Comparison of ENCODE assay signal across 9 cellular contexts in the genomic region with DNA sequence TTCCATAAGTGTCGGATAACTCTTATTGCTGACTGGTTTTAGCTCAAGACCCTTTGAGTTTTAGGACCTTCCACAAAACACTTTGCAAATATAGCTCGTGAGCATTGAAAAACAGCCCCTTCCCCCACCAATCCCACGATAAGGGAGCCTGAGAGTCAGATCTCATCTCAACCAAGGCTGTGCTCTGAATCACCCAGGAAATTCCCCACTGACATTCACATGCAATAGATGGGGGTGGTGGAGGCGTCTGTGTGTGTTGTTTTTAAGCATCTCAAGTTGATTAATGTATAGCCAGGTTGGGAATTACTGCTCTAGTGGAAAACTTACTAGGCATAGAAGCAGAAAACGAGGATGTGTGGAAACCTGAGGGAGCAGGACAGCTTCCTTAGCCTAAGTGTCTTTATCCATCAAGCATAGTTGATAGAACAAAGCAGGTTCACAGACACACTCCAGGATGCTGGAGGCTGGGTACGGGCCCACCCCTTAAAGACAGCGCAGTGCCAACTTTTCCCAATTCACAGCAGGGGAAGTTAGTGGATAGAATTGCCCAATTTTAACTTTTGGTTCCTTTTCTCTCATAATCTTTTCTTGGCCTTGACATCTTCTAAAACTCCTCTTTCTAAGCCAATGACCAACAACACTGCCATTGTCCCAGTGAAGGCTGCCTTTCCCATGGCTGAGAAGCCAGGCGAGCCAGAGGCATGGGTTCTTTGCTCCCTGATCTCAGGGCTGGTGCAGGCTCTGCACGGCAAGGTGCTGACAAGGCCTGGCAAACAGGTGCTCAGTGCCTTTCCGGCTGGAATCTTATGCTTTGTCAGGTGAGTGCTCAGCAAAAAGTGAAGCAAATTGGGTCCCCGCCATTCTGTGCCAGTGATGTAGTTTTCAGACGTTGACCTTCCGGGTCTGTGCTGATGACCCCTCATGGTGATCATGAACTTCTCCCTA.
DNase-seq lines count a peak whose midpoint lies in the region; ATAC-seq and TF ChIP-seq lines count a peak whose summit lies in the region.
"Had no signal": no experiment of that assay in that cellular context is flagged by ENCODE, and none has a peak within 500 bp of the region (broad histone marks: within the 10 kb centered on the region; RNA-seq: fewer than 3 reads in every experiment).

No MANE protein-coding gene starts in this region.

- H3K4me3 Mint-ChIP-seq in MCF 10A (ENCODE audit: unreplicated experiment), result no peak overlapping the region
- H3K4me3 Mint-ChIP-seq in stimulated activated naive CD8-positive, alpha-beta T cell treated with anti-CD3 and anti-CD28 coated beads, Interleukin-15, amount 100 ng/mL, for 72 hours, result peak overlapping the region in 1 of 2 donors; percentile 44

- intact Hi-C loops in MCF 10A (cut with micrococcal nuclease), result no loop called here
- intact Hi-C loops in breast epithelium (cut with DNase I; ENCODE audit: low total_unique reads), result no loop called here

- CTCF ChIA-PET in MCF 10A (lab: Yijun Ruan, JAX), result interaction anchor here (0.8 to 1.8 kb wide), 2 partner anchors 9 to 67 kb away, joined by 3 to 16 read pairs; no protein-coding TSS in a partner anchor

- POLR2A ChIA-PET in MCF 10A (lab: Yijun Ruan, JAX), result no interaction called here

- no peaks in the 10 kb centered on the region for H3K9me3 Mint-ChIP-seq in MCF 10A (ENCODE audit: unreplicated experiment)
- peaks cover 18 to 23% of the 10 kb centered on the region in 2 donors for H3K9me3 Mint-ChIP-seq in stimulated activated naive CD8-positive, alpha-beta T cell treated with anti-CD3 and anti-CD28 coated beads, Interleukin-15, amount 100 ng/mL, for 72 hours

- ATAC-seq in HG03521 (IDR thresholded peaks at IDR 0.05; ENCODE audit: unreplicated experiment), result peak; percentile 54
- ATAC-seq in stimulated activated naive CD8-positive, alpha-beta T cell treated with anti-CD3 and anti-CD28 coated beads, Interleukin-15, amount 100 ng/mL, for 72 hours, result peak; percentile 90

- H3K4me1 ChIP-seq in breast epithelium, result no peaks in the 10 kb centered on the region

- no peak overlapping the region for H3K27ac ChIP-seq in breast epithelium

- H3K36me3 ChIP-seq in breast epithelium, result no peaks in the 10 kb centered on the region

- DNase-seq in MCF 10A (ENCODE audit: unreplicated experiment), result peak; percentile 14
- DNase-seq in breast epithelium (ENCODE audit: low spot score in 2 of 2), result no peak
- peak; percentile 42 for DNase-seq in choroid plexus epithelial cell (ENCODE audit: low read depth)
- peak; percentile 40 to 54 for DNase-seq in stimulated activated naive CD8-positive, alpha-beta T cell treated with anti-CD3 and anti-CD28 coated beads, Interleukin-15, amount 100 ng/mL, for 72 hours
- no peak for DNase-seq in NCI-H2227 (lab: John Stamatoyannopoulos, UW; ENCODE audit: unreplicated experiment)
- DNase-seq in germinal center (ENCODE audit: low spot score), result no peak
- no peak for DNase-seq in NCI-H69 (lab: John Stamatoyannopoulos, UW)
- DNase-seq: NCI-H2081 treated with DMSO at 0.1 percent for 48 hours had no signal

- TF ChIP-seq POLR2A in breast epithelium (IDR thresholded peaks at IDR 0.05), result no peak

- H3K27me3 ChIP-seq in breast epithelium, result no peaks in the 10 kb centered on the region

- no peaks in the 10 kb centered on the region for H3K36me3 Mint-ChIP-seq in MCF 10A (ENCODE audit: insufficient read depth, unreplicated experiment)

- no peaks in the 10 kb centered on the region for H3K27me3 Mint-ChIP-seq in MCF 10A (ENCODE audit: insufficient read depth, unreplicated experiment)
- H3K27me3 Mint-ChIP-seq in stimulated activated naive CD8-positive, alpha-beta T cell treated with anti-CD3 and anti-CD28 coated beads, Interleukin-15, amount 100 ng/mL, for 72 hours, result peaks cover 9% of the 10 kb centered on the region

- H3K27ac Mint-ChIP-seq in MCF 10A (ENCODE audit: low read depth, unreplicated experiment), result no peak overlapping the region
- peak overlapping the region; percentile 52 to 94 for H3K27ac Mint-ChIP-seq in stimulated activated naive CD8-positive, alpha-beta T cell treated with anti-CD3 and anti-CD28 coated beads, Interleukin-15, amount 100 ng/mL, for 72 hours

- TF ChIP-seq CTCF in MCF 10A (IDR thresholded peaks at IDR 0.05; ENCODE audit: unreplicated experiment) (no peak), breast epithelium (IDR thresholded peaks at IDR 0.05) (no peak), choroid plexus epithelial cell (conservative IDR thresholded peaks at IDR 0.05; ENCODE audit: low read depth, low read length) (no peak)

- BruUV-seq in MCF 10A (replicated peaks; lab: Mats Ljungman, UMichigan), result no TSS peak

- peaks cover 14 to 20% of the 10 kb centered on the region in 2 donors for H3K9me3 ChIP-seq in breast epithelium

- H3K4me3 ChIP-seq in breast epithelium (no peak overlapping the region), choroid plexus epithelial cell (ENCODE audit: low read depth, low read length) (no peak overlapping the region)

- no peaks in the 10 kb centered on the region for H3K4me1 Mint-ChIP-seq in MCF 10A (ENCODE audit: insufficient read depth, unreplicated experiment)
- H3K4me1 Mint-ChIP-seq in stimulated activated naive CD8-positive, alpha-beta T cell treated with anti-CD3 and anti-CD28 coated beads, Interleukin-15, amount 100 ng/mL, for 72 hours, result peaks cover 33% of the 10 kb centered on the region

Comparison
In these comparisons a context has a peak if more than half of its experiments do, and no peak if none do; other contexts are left out.
1. DNase-seq: peak in MCF 10A (single experiment), choroid plexus epithelial cell (single experiment) and stimulated activated naive CD8-positive, alpha-beta T cell treated with anti-CD3 and anti-CD28 coated beads, Interleukin-15, amount 100 ng/mL, for 72 hours (2 of 2); none in breast epithelium (0 of 2), NCI-H2227 (single experiment), germinal center (single experiment) and NCI-H69 (single experiment).